In genomic region chr20:856361-856775, GRCh38 we compare ENCODE assay signal across 9 cellular contexts. TPM values are rescaled to one million over a fixed set of nuclear protein-coding genes. Genes with fewer than 3 reads are reported as not detected.
A peak's percentile ranks its signal among the peaks of the same experiment; 100 is the strongest.
DNase-seq lines count a peak whose midpoint lies in the region; ATAC-seq lines count a peak whose summit lies in the region.
"Had no signal": no experiment of that assay in that cellular context is flagged by ENCODE, and none has a peak within 500 bp of the region (broad histone marks: within the 10 kb centered on the region; RNA-seq: fewer than 3 reads in every experiment).

No MANE protein-coding gene starts in this region.

- peaks cover 26% of the 10 kb centered on the region for H3K36me3 Mint-ChIP-seq in activated T-helper 1 cell treated with anti-CD3 and anti-CD28 coated beads, Interleukin-12 subunit alpha, Interleukin-12 subunit beta, Interleukin-2, Interleukin-4 antibody, amounts not matched to agents 30 ng/mL and 10 ng/mL and 1 ng/mL, durations not matched to agents 14 hours and 24 hours and 36 hours (ENCODE audit: low read depth)
- H3K36me3 Mint-ChIP-seq in immature natural killer cell = peaks cover 0 to 6% (median 3%) of the 10 kb centered on the region in 3 donors

- H3K27me3 ChIP-seq in MG63 = no peaks in the 10 kb centered on the region
- H3K27me3 ChIP-seq: neutrophil had no signal

- ATAC-seq in stimulated activated naive CD8-positive, alpha-beta T cell treated with anti-CD3 and anti-CD28 coated beads, Interleukin-15, amount 100 ng/mL, for 72 hours = peak; percentile 91
- ATAC-seq in HG03175 (IDR thresholded peaks at IDR 0.05; ENCODE audit: unreplicated experiment) = no peak

- H3K9me3 Mint-ChIP-seq in activated T-helper 1 cell treated with anti-CD3 and anti-CD28 coated beads, Interleukin-12 subunit alpha, Interleukin-12 subunit beta, Interleukin-2, Interleukin-4 antibody, amounts not matched to agents 30 ng/mL and 10 ng/mL and 1 ng/mL, durations not matched to agents 14 hours and 24 hours and 36 hours = peaks cover 4% of the 10 kb centered on the region
- H3K9me3 Mint-ChIP-seq in immature natural killer cell = no peaks in the 10 kb centered on the region
- H3K9me3 Mint-ChIP-seq in stimulated activated naive CD8-positive, alpha-beta T cell treated with anti-CD3 and anti-CD28 coated beads, Interleukin-15, amount 100 ng/mL, for 72 hours = peaks cover 5 to 8% of the 10 kb centered on the region in 2 donors

- H3K27ac Mint-ChIP-seq in activated T-helper 1 cell treated with anti-CD3 and anti-CD28 coated beads, Interleukin-12 subunit alpha, Interleukin-12 subunit beta, Interleukin-2, Interleukin-4 antibody, amounts not matched to agents 30 ng/mL and 10 ng/mL and 1 ng/mL, durations not matched to agents 14 hours and 24 hours and 36 hours = peak overlapping the region; percentile 35
- H3K27ac Mint-ChIP-seq in immature natural killer cell = peak overlapping the region; percentile 67 to 92 (median 77)
- peak overlapping the region in 1 of 2 donors; percentile 82 for H3K27ac Mint-ChIP-seq in stimulated activated naive CD8-positive, alpha-beta T cell treated with anti-CD3 and anti-CD28 coated beads, Interleukin-15, amount 100 ng/mL, for 72 hours

- no peaks in the 10 kb centered on the region for H3K27me3 Mint-ChIP-seq in activated T-helper 1 cell treated with anti-CD3 and anti-CD28 coated beads, Interleukin-12 subunit alpha, Interleukin-12 subunit beta, Interleukin-2, Interleukin-4 antibody, amounts not matched to agents 30 ng/mL and 10 ng/mL and 1 ng/mL, durations not matched to agents 14 hours and 24 hours and 36 hours (ENCODE audit: insufficient read depth)
- peaks cover 0 to 7% (median 2%) of the 10 kb centered on the region in 3 donors for H3K27me3 Mint-ChIP-seq in immature natural killer cell (ENCODE audit: low read depth in 3 of 3)
- no peaks in the 10 kb centered on the region for H3K27me3 Mint-ChIP-seq in stimulated activated naive CD8-positive, alpha-beta T cell treated with anti-CD3 and anti-CD28 coated beads, Interleukin-15, amount 100 ng/mL, for 72 hours

- peak overlapping the region; percentile 43 for H3K4me3 Mint-ChIP-seq in activated T-helper 1 cell treated with anti-CD3 and anti-CD28 coated beads, Interleukin-12 subunit alpha, Interleukin-12 subunit beta, Interleukin-2, Interleukin-4 antibody, amounts not matched to agents 30 ng/mL and 10 ng/mL and 1 ng/mL, durations not matched to agents 14 hours and 24 hours and 36 hours
- peak overlapping the region; percentile 58 to 77 (median 63) for H3K4me3 Mint-ChIP-seq in immature natural killer cell
- peak overlapping the region; percentile 63 to 74 for H3K4me3 Mint-ChIP-seq in stimulated activated naive CD8-positive, alpha-beta T cell treated with anti-CD3 and anti-CD28 coated beads, Interleukin-15, amount 100 ng/mL, for 72 hours

- no peaks in the 10 kb centered on the region for H3K36me3 ChIP-seq in MG63
- H3K36me3 ChIP-seq: neutrophil had no signal

- H3K9me3 ChIP-seq in MG63 = no peaks in the 10 kb centered on the region
- H3K9me3 ChIP-seq: neutrophil had no signal

- peak; percentile 94 for DNase-seq in MG63
- no peak for DNase-seq in activated T-helper 1 cell treated with anti-CD3 and anti-CD28 coated beads, Interleukin-12 subunit alpha, Interleukin-12 subunit beta, Interleukin-2, Interleukin-4 antibody, amounts not matched to agents 30 ng/mL and 10 ng/mL and 1 ng/mL, durations not matched to agents 14 hours and 24 hours and 36 hours (ENCODE audit: low spot score)
- peak; percentile 65 to 71 (median 69) for DNase-seq in immature natural killer cell
- peak; percentile 44 to 74 for DNase-seq in stimulated activated naive CD8-positive, alpha-beta T cell treated with anti-CD3 and anti-CD28 coated beads, Interleukin-15, amount 100 ng/mL, for 72 hours
- no peak for DNase-seq in HuH-7 (ENCODE audit: low spot score)
- no peak for DNase-seq in GM19238 (ENCODE audit: insufficient read length, low spot score)
- DNase-seq in NCI-H1930 (lab: John Stamatoyannopoulos, UW) = no peak

- peaks cover 82% of the 10 kb centered on the region for H3K4me1 Mint-ChIP-seq in activated T-helper 1 cell treated with anti-CD3 and anti-CD28 coated beads, Interleukin-12 subunit alpha, Interleukin-12 subunit beta, Interleukin-2, Interleukin-4 antibody, amounts not matched to agents 30 ng/mL and 10 ng/mL and 1 ng/mL, durations not matched to agents 14 hours and 24 hours and 36 hours (ENCODE audit: low read depth)
- H3K4me1 Mint-ChIP-seq in immature natural killer cell = peaks cover 44 to 62% of the 10 kb centered on the region in 2 donors
- H3K4me1 Mint-ChIP-seq in stimulated activated naive CD8-positive, alpha-beta T cell treated with anti-CD3 and anti-CD28 coated beads, Interleukin-15, amount 100 ng/mL, for 72 hours = peaks cover 91% of the 10 kb centered on the region

- intact Hi-C loops in activated T-helper 1 cell treated with anti-CD3 and anti-CD28 coated beads, Interleukin-12 subunit alpha, Interleukin-12 subunit beta, Interleukin-2, Interleukin-4 antibody, amounts not matched to agents 30 ng/mL and 10 ng/mL and 1 ng/mL, durations not matched to agents 14 hours and 24 hours and 36 hours (cut with micrococcal nuclease) = no loop called here

- H3K4me3 ChIP-seq in MG63 = no peak overlapping the region

RNA-seq across cellular contexts. Expression of gene FAM110A, which starts 22.9 kb away (rescaled TPM):
- total RNA-seq in MG63 (2014; rRNA removed; shearing (Covaris generic); ENCODE audit: low replicate concordance) = 3.9 and 4.6 TPM in 2 replicates
- total RNA-seq in activated T-helper 1 cell treated with anti-CD3 and anti-CD28 coated beads, Interleukin-12 subunit alpha, Interleukin-12 subunit beta, Interleukin-2, Interleukin-4 antibody, amounts not matched to agents 30 ng/mL and 10 ng/mL and 1 ng/mL, durations not matched to agents 14 hours and 24 hours and 36 hours = 19.0 and 21.1 TPM in 2 replicates
- 10 to 100 TPM in 2 of 3 donors, 1 to 10 TPM in 1; 5.0 to 20.7 (median 13.8) TPM for polyA plus RNA-seq in immature natural killer cell

RNA-seq across cellular contexts. Expression of gene ANGPT4, which starts 59.8 kb away (rescaled TPM):
- not detected in 2 replicates for total RNA-seq in MG63 (2014; rRNA removed; shearing (Covaris generic); ENCODE audit: low replicate concordance)
- not detected in 2 replicates for total RNA-seq in activated T-helper 1 cell treated with anti-CD3 and anti-CD28 coated beads, Interleukin-12 subunit alpha, Interleukin-12 subunit beta, Interleukin-2, Interleukin-4 antibody, amounts not matched to agents 30 ng/mL and 10 ng/mL and 1 ng/mL, durations not matched to agents 14 hours and 24 hours and 36 hours
- not detected for polyA plus RNA-seq in immature natural killer cell

Comparison
In these comparisons a context has a peak if more than half of its experiments do, and no peak if none do; other contexts are left out.
1. DNase-seq: peak in MG63 (single experiment), immature natural killer cell (3 of 3) and stimulated activated naive CD8-positive, alpha-beta T cell treated with anti-CD3 and anti-CD28 coated beads, Interleukin-15, amount 100 ng/mL, for 72 hours (2 of 2); none in activated T-helper 1 cell treated with anti-CD3 and anti-CD28 coated beads, Interleukin-12 subunit alpha, Interleukin-12 subunit beta, Interleukin-2, Interleukin-4 antibody, amounts not matched to agents 30 ng/mL and 10 ng/mL and 1 ng/mL, durations not matched to agents 14 hours and 24 hours and 36 hours (single experiment), HuH-7 (single experiment), GM19238 (single experiment) and NCI-H1930 (0 of 2).
2. Peak in every context shown above with its lines, with median percentiles within 50 percentile points of each other: H3K4me3 Mint-ChIP-seq.